ENCODE assay signal across 30 cellular contexts in the genomic region with DNA sequence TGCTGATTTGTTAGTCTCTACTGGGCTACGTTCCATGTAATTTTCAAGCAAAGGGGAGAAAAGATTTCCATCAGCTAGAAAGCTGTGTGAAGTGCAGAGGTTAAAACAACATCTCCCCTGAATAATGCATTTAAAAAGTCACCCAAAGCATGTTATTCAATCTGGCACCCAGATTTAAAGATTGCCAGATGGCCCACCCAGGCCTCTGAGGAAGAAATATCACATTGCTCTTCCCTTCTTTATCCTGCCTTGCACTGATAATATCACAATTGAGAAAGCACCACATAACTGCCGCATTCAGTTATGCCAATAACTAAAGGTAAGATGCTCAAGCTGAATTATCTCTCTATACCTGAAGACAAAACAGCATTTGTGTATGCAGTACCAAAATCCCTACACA.
"Had no signal": no experiment of that assay in that cellular context is flagged by ENCODE, and none has a peak within 500 bp of the region (broad histone marks: within the 10 kb centered on the region; RNA-seq: fewer than 3 reads in every experiment).

No MANE protein-coding gene starts in this region.

- H3K36me3 ChIP-seq: brain microvascular endothelial cell, MG63, Peyer's patch had no signal

- H3K9me3 ChIP-seq: MG63, Peyer's patch had no signal

- H3K4me1 ChIP-seq: Peyer's patch had no signal

- DNase-seq: activated CD4-positive, alpha-beta memory T cell treated with anti-CD3 and anti-CD28 coated beads for 36 hours; activated CD4-positive, alpha-beta T cell treated with anti-CD3 and anti-CD28 coated beads for 36 hours; activated CD4-positive, alpha-beta T cell treated with anti-CD3 and anti-CD28 coated beads, Interleukin-2, amount 50 U/mL, for 1 hour; activated CD8-positive, alpha-beta memory T cell treated with anti-CD3 and anti-CD28 coated beads, Interleukin-2, amount 50 U/mL, for 4 hours; activated effector memory CD4-positive, alpha-beta T cell treated with anti-CD3 and anti-CD28 coated beads, Interleukin-2, amount 50 U/mL, for 16 hours; activated naive CD4-positive, alpha-beta T cell; activated naive CD4-positive, alpha-beta T cell treated with anti-CD3 and anti-CD28 coated beads, Interleukin-2, amount 50 U/mL, for 16 hours; activated naive CD8-positive, alpha-beta T cell treated with anti-CD3 and anti-CD28 coated beads for 36 hours; activated T-cell treated with anti-CD3 and anti-CD28 coated beads for 4 hours; activated T-cell treated with anti-CD3 and anti-CD28 coated beads, Interleukin-2, amount 50 U/mL, for 48 hours; amniotic stem cell; aorta; brain microvascular endothelial cell; central memory CD4-positive, alpha-beta T cell; Kasumi-1; KG1; MG63; NCI-H1048; NCI-H1105 treated with DMSO at 0.1 percent for 48 hours; NCI-H1436; NCI-H1694; NCI-H1930; NCI-H2081 treated with DMSO at 0.1 percent for 48 hours; NCI-H510A; NCI-H774; PC-3; Peyer's patch; RPMI8226; SIG-M5 had no signal

- H3K27me3 ChIP-seq: brain microvascular endothelial cell, MG63, Peyer's patch had no signal

- H3K4me3 ChIP-seq: MG63, Peyer's patch had no signal

- ATAC-seq: activated CD4-positive, alpha-beta T cell treated with anti-CD3 and anti-CD28 coated beads for 36 hours; PC-3; Right ventricle myocardium inferior had no signal

- H3K27ac ChIP-seq: brain microvascular endothelial cell, Peyer's patch had no signal
